1 cellular context compared by ENCODE assay signal in the genomic region with DNA sequence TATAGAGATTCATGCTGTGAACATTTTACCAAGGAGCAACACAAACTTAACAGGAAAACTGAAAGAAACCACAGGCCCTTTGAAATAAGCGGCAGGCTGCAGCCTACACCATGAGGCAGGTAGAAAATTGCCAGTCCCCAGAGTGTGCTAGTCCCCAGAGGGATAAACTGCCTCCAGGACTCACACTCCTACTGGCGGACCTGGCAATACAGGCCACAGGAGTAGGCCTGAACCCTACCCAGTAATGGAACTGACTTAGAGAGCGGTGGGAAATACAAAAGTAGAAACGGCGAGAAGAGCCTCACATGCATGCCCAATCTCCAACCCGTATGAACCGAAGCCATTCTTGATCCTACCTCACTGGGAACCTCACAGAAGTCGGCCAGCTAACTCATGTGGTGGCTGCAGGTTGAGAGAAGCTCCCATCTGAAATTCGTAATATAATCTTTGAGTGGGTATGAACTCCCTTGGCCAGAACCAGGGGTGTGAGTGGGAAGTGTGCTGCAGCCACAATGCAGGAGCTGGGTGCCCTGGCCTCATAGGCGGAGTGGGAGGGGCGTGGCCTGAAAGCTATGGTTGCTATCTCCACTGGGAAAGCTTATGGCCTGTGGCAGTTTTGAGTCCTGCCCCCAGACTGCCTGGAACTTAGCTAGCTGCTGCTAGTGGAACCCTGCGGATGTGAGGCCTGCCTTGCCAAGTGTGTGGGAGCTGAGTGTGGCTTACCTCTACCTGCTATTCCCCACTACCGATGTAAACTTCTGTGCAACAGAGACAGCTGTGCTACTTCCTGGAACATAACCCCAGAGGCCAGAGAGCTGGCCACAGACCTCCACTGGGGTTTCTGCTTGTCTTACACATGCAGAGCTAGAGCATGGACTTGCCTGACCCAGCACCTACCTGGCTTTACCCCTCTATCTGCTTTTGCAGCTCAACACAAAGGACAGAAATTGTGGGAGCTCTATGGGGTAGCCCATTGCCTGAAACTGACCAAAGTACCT.
TF ChIP-seq lines count a peak whose summit lies in the region.

No MANE protein-coding gene starts in this region.

TF ChIP-seq in WTC11, 78 proteins besides CTCF, POLR2A, EP300 and RAD21 (continued from another document):
- TF ChIP-seq ZSCAN18 (CRISPR knock-in tag; IDR thresholded peaks at IDR 0.05) (no peak), ZNF671 (CRISPR knock-in tag; IDR thresholded peaks at IDR 0.05) (no peak), TEAD1 (CRISPR knock-in tag; IDR thresholded peaks at IDR 0.05) (no peak), MLX (CRISPR knock-in tag; IDR thresholded peaks at IDR 0.05) (no peak), E2F4 (CRISPR knock-in tag; IDR thresholded peaks at IDR 0.05; ENCODE audit: borderline replicate concordance, low read depth) (no peak), TP53 (CRISPR knock-in tag; IDR thresholded peaks at IDR 0.05) (no peak)
- TF ChIP-seq, protein P1, sequence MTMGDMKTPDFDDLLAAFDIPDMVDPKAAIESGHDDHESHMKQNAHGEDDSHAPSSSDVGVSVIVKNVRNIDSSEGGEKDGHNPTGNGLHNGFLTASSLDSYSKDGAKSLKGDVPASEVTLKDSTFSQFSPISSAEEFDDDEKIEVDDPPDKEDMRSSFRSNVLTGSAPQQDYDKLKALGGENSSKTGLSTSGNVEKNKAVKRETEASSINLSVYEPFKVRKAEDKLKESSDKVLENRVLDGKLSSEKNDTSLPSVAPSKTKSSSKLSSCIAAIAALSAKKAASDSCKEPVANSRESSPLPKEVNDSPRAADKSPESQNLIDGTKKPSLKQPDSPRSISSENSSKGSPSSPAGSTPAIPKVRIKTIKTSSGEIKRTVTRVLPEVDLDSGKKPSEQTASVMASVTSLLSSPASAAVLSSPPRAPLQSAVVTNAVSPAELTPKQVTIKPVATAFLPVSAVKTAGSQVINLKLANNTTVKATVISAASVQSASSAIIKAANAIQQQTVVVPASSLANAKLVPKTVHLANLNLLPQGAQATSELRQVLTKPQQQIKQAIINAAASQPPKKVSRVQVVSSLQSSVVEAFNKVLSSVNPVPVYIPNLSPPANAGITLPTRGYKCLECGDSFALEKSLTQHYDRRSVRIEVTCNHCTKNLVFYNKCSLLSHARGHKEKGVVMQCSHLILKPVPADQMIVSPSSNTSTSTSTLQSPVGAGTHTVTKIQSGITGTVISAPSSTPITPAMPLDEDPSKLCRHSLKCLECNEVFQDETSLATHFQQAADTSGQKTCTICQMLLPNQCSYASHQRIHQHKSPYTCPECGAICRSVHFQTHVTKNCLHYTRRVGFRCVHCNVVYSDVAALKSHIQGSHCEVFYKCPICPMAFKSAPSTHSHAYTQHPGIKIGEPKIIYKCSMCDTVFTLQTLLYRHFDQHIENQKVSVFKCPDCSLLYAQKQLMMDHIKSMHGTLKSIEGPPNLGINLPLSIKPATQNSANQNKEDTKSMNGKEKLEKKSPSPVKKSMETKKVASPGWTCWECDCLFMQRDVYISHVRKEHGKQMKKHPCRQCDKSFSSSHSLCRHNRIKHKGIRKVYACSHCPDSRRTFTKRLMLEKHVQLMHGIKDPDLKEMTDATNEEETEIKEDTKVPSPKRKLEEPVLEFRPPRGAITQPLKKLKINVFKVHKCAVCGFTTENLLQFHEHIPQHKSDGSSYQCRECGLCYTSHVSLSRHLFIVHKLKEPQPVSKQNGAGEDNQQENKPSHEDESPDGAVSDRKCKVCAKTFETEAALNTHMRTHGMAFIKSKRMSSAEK (CRISPR knock-in tag; IDR thresholded peaks at IDR 0.05; ENCODE audit: borderline replicate concordance): no peak
